35 cellular contexts compared by ENCODE assay signal in genomic region chr5:37088041-37088440, GRCh38.
"Had no signal": no experiment of that assay in that cellular context is flagged by ENCODE, and none has a peak within 500 bp of the region (broad histone marks: within the 10 kb centered on the region; RNA-seq: fewer than 3 reads in every experiment).

No MANE protein-coding gene starts in this region.

- DNase-seq: activated CD4-positive, alpha-beta memory T cell treated with anti-CD3 and anti-CD28 coated beads, Interleukin-2, amount 10 ng/mL, durations not matched to agents 7 days and 5 days; activated CD4-positive, alpha-beta T cell treated with anti-CD3 and anti-CD28 coated beads for 1 hour; activated CD4-positive, alpha-beta T cell treated with anti-CD3 and anti-CD28 coated beads for 4 hours; activated CD4-positive, alpha-beta T cell treated with anti-CD3 and anti-CD28 coated beads, Interleukin-2, amount 10 ng/mL, durations not matched to agents 7 days and 5 days; activated CD4-positive, alpha-beta T cell treated with anti-CD3 and anti-CD28 coated beads, Interleukin-2, amount 50 U/mL, for 4 hours; activated CD8-positive, alpha-beta memory T cell treated with anti-CD3 and anti-CD28 coated beads, Interleukin-2, amount 50 U/mL, for 48 hours; activated gamma-delta T cell; activated naive CD4-positive, alpha-beta T cell; activated naive CD4-positive, alpha-beta T cell treated with anti-CD3 and anti-CD28 coated beads, Interleukin-2, amount 10 ng/mL, durations not matched to agents 7 days and 5 days; activated naive CD8-positive, alpha-beta T cell treated with anti-CD3 and anti-CD28 coated beads, Interleukin-2, amount 10 ng/mL, durations not matched to agents 7 days and 5 days; activated T-cell treated with anti-CD3 and anti-CD28 coated beads for 4 hours; activated T-cell treated with anti-CD3 and anti-CD28 coated beads, Interleukin-2, amount 50 U/mL, for 24 hours; activated T-cell treated with anti-CD3 and anti-CD28 coated beads, Interleukin-2, amount 50 U/mL, for 72 hours; anterior cingulate cortex; brain microvascular endothelial cell; dorsolateral prefrontal cortex; effector CD4-positive, alpha-beta T cell; effector memory CD8-positive, alpha-beta T cell; foreskin keratinocyte; gastrocnemius medialis; glutamatergic neuron; heart left ventricle; SW 1271; T-helper 2 cell had no signal

- H3K4me3 Mint-ChIP-seq: activated CD4-positive, alpha-beta memory T cell treated with anti-CD3 and anti-CD28 coated beads, Interleukin-2, amount 10 ng/mL, durations not matched to agents 7 days and 5 days; activated CD4-positive, alpha-beta T cell treated with anti-CD3 and anti-CD28 coated beads, Interleukin-2, amount 10 ng/mL, durations not matched to agents 7 days and 5 days; activated naive CD4-positive, alpha-beta T cell treated with anti-CD3 and anti-CD28 coated beads, Interleukin-2, amount 10 ng/mL, durations not matched to agents 7 days and 5 days; activated naive CD8-positive, alpha-beta T cell treated with anti-CD3 and anti-CD28 coated beads, Interleukin-2, amount 10 ng/mL, durations not matched to agents 7 days and 5 days; activated T-cell treated with anti-CD3 and anti-CD28 coated beads, Interleukin-2, amount 50 U/mL, for 24 hours; activated T-cell treated with anti-CD3 and anti-CD28 coated beads, Interleukin-2, amount 50 U/mL, for 72 hours; central memory CD8-positive, alpha-beta T cell; dendritic cell treated with granulocyte-macrophage colony-stimulating factor and Interleukin-4, amounts not matched to agents 40 ng/mL and 50 ng/mL, for 4 days; effector memory CD8-positive, alpha-beta T cell; WTC11 had no signal

- H3K4me1 ChIP-seq: foreskin keratinocyte, gastrocnemius medialis, heart left ventricle had no signal

- H3K27me3 Mint-ChIP-seq: activated CD4-positive, alpha-beta memory T cell treated with anti-CD3 and anti-CD28 coated beads, Interleukin-2, amount 10 ng/mL, durations not matched to agents 7 days and 5 days; activated CD4-positive, alpha-beta T cell treated with anti-CD3 and anti-CD28 coated beads, Interleukin-2, amount 10 ng/mL, durations not matched to agents 7 days and 5 days; activated naive CD4-positive, alpha-beta T cell treated with anti-CD3 and anti-CD28 coated beads, Interleukin-2, amount 10 ng/mL, durations not matched to agents 7 days and 5 days; activated naive CD8-positive, alpha-beta T cell treated with anti-CD3 and anti-CD28 coated beads, Interleukin-2, amount 10 ng/mL, durations not matched to agents 7 days and 5 days; activated T-cell treated with anti-CD3 and anti-CD28 coated beads, Interleukin-2, amount 50 U/mL, for 24 hours; central memory CD8-positive, alpha-beta T cell; dendritic cell treated with granulocyte-macrophage colony-stimulating factor and Interleukin-4, amounts not matched to agents 40 ng/mL and 50 ng/mL, for 4 days; effector memory CD8-positive, alpha-beta T cell had no signal

- H3K27me3 ChIP-seq: brain microvascular endothelial cell, dorsolateral prefrontal cortex, foreskin keratinocyte, gastrocnemius medialis, heart left ventricle had no signal

- H3K9me3 ChIP-seq: gastrocnemius medialis had no signal

- H3K27ac ChIP-seq: brain microvascular endothelial cell, coronary artery, dorsolateral prefrontal cortex, epithelial cell of prostate, foreskin keratinocyte, gastrocnemius medialis, heart left ventricle had no signal

- FAIRE-seq: astrocyte, bronchial epithelial cell, endometrium, endothelial cell of umbilical vein had no signal

- H3K4me1 Mint-ChIP-seq: activated CD4-positive, alpha-beta memory T cell treated with anti-CD3 and anti-CD28 coated beads, Interleukin-2, amount 10 ng/mL, durations not matched to agents 7 days and 5 days; activated naive CD4-positive, alpha-beta T cell treated with anti-CD3 and anti-CD28 coated beads, Interleukin-2, amount 10 ng/mL, durations not matched to agents 7 days and 5 days; central memory CD8-positive, alpha-beta T cell had no signal

- H3K9me3 Mint-ChIP-seq: activated naive CD4-positive, alpha-beta T cell treated with anti-CD3 and anti-CD28 coated beads, Interleukin-2, amount 10 ng/mL, durations not matched to agents 7 days and 5 days; activated T-cell treated with anti-CD3 and anti-CD28 coated beads, Interleukin-2, amount 50 U/mL, for 24 hours; central memory CD8-positive, alpha-beta T cell; dendritic cell treated with granulocyte-macrophage colony-stimulating factor and Interleukin-4, amounts not matched to agents 40 ng/mL and 50 ng/mL, for 4 days; effector memory CD8-positive, alpha-beta T cell had no signal

- H3K36me3 ChIP-seq: brain microvascular endothelial cell had no signal

- H3K27ac Mint-ChIP-seq: activated CD4-positive, alpha-beta memory T cell treated with anti-CD3 and anti-CD28 coated beads, Interleukin-2, amount 10 ng/mL, durations not matched to agents 7 days and 5 days; activated CD4-positive, alpha-beta T cell treated with anti-CD3 and anti-CD28 coated beads, Interleukin-2, amount 10 ng/mL, durations not matched to agents 7 days and 5 days; activated naive CD4-positive, alpha-beta T cell treated with anti-CD3 and anti-CD28 coated beads, Interleukin-2, amount 10 ng/mL, durations not matched to agents 7 days and 5 days; activated naive CD8-positive, alpha-beta T cell treated with anti-CD3 and anti-CD28 coated beads, Interleukin-2, amount 10 ng/mL, durations not matched to agents 7 days and 5 days; activated T-cell treated with anti-CD3 and anti-CD28 coated beads, Interleukin-2, amount 50 U/mL, for 24 hours; activated T-cell treated with anti-CD3 and anti-CD28 coated beads, Interleukin-2, amount 50 U/mL, for 72 hours; dendritic cell treated with granulocyte-macrophage colony-stimulating factor and Interleukin-4, amounts not matched to agents 40 ng/mL and 50 ng/mL, for 4 days; effector memory CD8-positive, alpha-beta T cell; WTC11 had no signal

- ATAC-seq: activated naive CD4-positive, alpha-beta T cell treated with anti-CD3 and anti-CD28 coated beads, Interleukin-2, amount 50 U/mL, for 72 hours; activated T-cell treated with anti-CD3 and anti-CD28 coated beads, Interleukin-2, amount 50 U/mL, for 72 hours; effector memory CD8-positive, alpha-beta T cell; esophagus mucosa; foreskin keratinocyte; gastrocnemius medialis; heart left ventricle; WTC11 had no signal

- H3K4me3 ChIP-seq: coronary artery, dorsolateral prefrontal cortex, gastrocnemius medialis, heart left ventricle had no signal
